ENCODE assay signal across 23 cellular contexts in genomic region chr5:7179364-7179763, GRCh38.
DNase-seq lines count a peak whose midpoint lies in the region; ATAC-seq and TF ChIP-seq lines count a peak whose summit lies in the region.
"Had no signal": no experiment of that assay in that cellular context is flagged by ENCODE, and none has a peak within 500 bp of the region (broad histone marks: within the 10 kb centered on the region; RNA-seq: fewer than 3 reads in every experiment).

No MANE protein-coding gene starts in this region.

- TF ChIP-seq CTCF in VCaP (conservative IDR thresholded peaks at IDR 0.05) (no peak), progenitor cell of endocrine pancreas (IDR thresholded peaks at IDR 0.05; ENCODE audit: unreplicated experiment) (no peak)

- H3K9me3 Mint-ChIP-seq in progenitor cell of endocrine pancreas (ENCODE audit: low read depth), result peaks cover 2% of the 10 kb centered on the region

- H3K4me1 Mint-ChIP-seq in progenitor cell of endocrine pancreas (ENCODE audit: low read depth), result peaks cover 37% of the 10 kb centered on the region
- H3K4me1 Mint-ChIP-seq: CD14-positive monocyte; CD4-positive, alpha-beta memory T cell; CD4-positive, CD25-positive, alpha-beta regulatory T cell; CD8-positive, alpha-beta memory T cell had no signal

- H3K27me3 Mint-ChIP-seq in progenitor cell of endocrine pancreas, result no peaks in the 10 kb centered on the region
- H3K27me3 Mint-ChIP-seq: CD4-positive, alpha-beta memory T cell; CD4-positive, CD25-positive, alpha-beta regulatory T cell; CD8-positive, alpha-beta memory T cell had no signal

- H3K27ac Mint-ChIP-seq in progenitor cell of endocrine pancreas, result peak overlapping the region; percentile 77
- H3K27ac Mint-ChIP-seq: CD14-positive monocyte; CD4-positive, alpha-beta memory T cell; CD4-positive, CD25-positive, alpha-beta regulatory T cell; CD8-positive, alpha-beta memory T cell had no signal

- H3K4me3 Mint-ChIP-seq in progenitor cell of endocrine pancreas (ENCODE audit: low read depth), result no peak overlapping the region
- H3K4me3 Mint-ChIP-seq: CD14-positive monocyte; CD4-positive, alpha-beta memory T cell; CD4-positive, CD25-positive, alpha-beta regulatory T cell; CD8-positive, alpha-beta memory T cell had no signal

- no peak for DNase-seq in left colon
- no peak for DNase-seq in progenitor cell of endocrine pancreas (ENCODE audit: low spot score, unreplicated experiment)
- no peak for DNase-seq in substantia nigra (lab: John Stamatoyannopoulos, UW)
- DNase-seq in NCI-H1092 treated with DMSO at 0.1 percent for 48 hours (lab: John Stamatoyannopoulos, UW), result no peak
- DNase-seq: BE2C; C1 segment of cervical spinal cord; CD4-positive, alpha-beta memory T cell; CD4-positive, CD25-positive, alpha-beta regulatory T cell; CD8-positive, alpha-beta memory T cell; COR-L47; DMS 273 treated with DMSO at 0.1 percent for 48 hours; DMS153; DMS79; DND-41; EL; GDM1 had no signal

- intact Hi-C loops in left colon (cut with DNase I, micrococcal nuclease), result no loop called here

- H3K27ac ChIP-seq in VCaP (peak overlapping the region; percentile 59), substantia nigra (ENCODE audit: low read depth, low read length, poor library complexity, severe bottlenecking) (no peak overlapping the region)
- H3K27ac ChIP-seq: 22Rv1, A549, BLaER1 had no signal

- ATAC-seq in left colon, result peak; percentile 69
- ATAC-seq in GM19328 (IDR thresholded peaks at IDR 0.05; ENCODE audit: unreplicated experiment), result no peak
- ATAC-seq: A549, GM12878 had no signal

- H3K36me3 Mint-ChIP-seq in progenitor cell of endocrine pancreas (ENCODE audit: insufficient read depth), result no peaks in the 10 kb centered on the region
- H3K36me3 Mint-ChIP-seq: CD14-positive monocyte; CD4-positive, alpha-beta memory T cell; CD4-positive, CD25-positive, alpha-beta regulatory T cell; CD8-positive, alpha-beta memory T cell had no signal
